Comparison of ENCODE assay signal across 8 cellular contexts in the genomic region with DNA sequence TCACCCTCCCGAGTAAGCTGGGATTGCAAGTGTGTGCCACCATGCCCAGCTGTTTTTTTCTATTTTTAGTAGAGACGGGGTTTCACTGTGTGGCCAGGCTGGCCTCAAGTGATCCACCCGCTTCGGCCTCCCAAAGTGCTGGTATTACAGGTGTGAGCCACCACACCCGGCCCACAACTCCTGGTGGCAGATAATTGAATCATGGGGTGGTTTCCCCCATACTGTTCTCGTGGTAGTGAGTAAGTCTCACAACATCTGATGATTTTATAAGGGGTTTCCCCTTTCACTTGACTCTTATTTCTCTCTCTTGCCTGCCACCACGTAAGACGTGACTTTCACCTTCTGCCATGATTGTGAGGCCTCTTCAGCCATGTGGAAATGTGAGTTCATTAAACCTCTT.
DNase-seq lines count a peak whose midpoint lies in the region; ATAC-seq and TF ChIP-seq lines count a peak whose summit lies in the region.
"Not testable (repeated sequence)": the region's sequence is repeated elsewhere in the genome, so short reads cannot be mapped to it uniquely, and the experiment has no call there.

No MANE protein-coding gene starts in this region.

- H3K27ac Mint-ChIP-seq in GM23338; activated naive CD8-positive, alpha-beta T cell treated with anti-CD3 and anti-CD28 coated beads for 36 hours: not testable (repeated sequence)

- H3K79me2 ChIP-seq in GM23338 (replicated peaks; ENCODE audit: insufficient read depth); smooth muscle cell (ENCODE audit: low read depth): not testable (repeated sequence)

- not testable (repeated sequence) for H3K27ac ChIP-seq in GM23338 (ENCODE audit: low read depth)
- H3K27ac ChIP-seq in esophagus squamous epithelium (peak overlapping the region; percentile 68 to 94 (median 90)), muscle layer of duodenum (ENCODE audit: low read length) (peak overlapping the region; percentile 58), smooth muscle cell (ENCODE audit: low read depth) (peak overlapping the region; percentile 57), tibial artery (peak overlapping the region; percentile 79 to 88)

- ATAC-seq in GM23338: not testable (repeated sequence)

- H3K27me3 Mint-ChIP-seq in GM23338 (ENCODE audit: insufficient read depth, low read depth, poor library complexity); activated naive CD8-positive, alpha-beta T cell treated with anti-CD3 and anti-CD28 coated beads for 36 hours: not testable (repeated sequence)

- peak overlapping the region; percentile 52; the same call in 1 of the 2 replicates for H2AFZ ChIP-seq in GM23338
- not testable (repeated sequence) for H2AFZ ChIP-seq in smooth muscle cell (ENCODE audit: low read depth)

- H3K36me3 ChIP-seq in GM23338 (ENCODE audit: insufficient read depth); esophagus squamous epithelium; muscle layer of duodenum (ENCODE audit: control insufficient read depth in 1 of 2, insufficient read depth in 2 of 2, low read length in 2 of 2); smooth muscle cell (ENCODE audit: low read depth); tibial artery: not testable (repeated sequence)

- WGBS in esophagus squamous epithelium, 2 donors: 61 to 63% methylated on average over 6 to 8 of the region's 8 CpGs
- WGBS in smooth muscle cell (ENCODE audit: low lambda C conversion rate): 86% methylated on average over 8 of the region's 8 CpGs

- H3K9me3 ChIP-seq in esophagus squamous epithelium; muscle layer of duodenum (ENCODE audit: control insufficient read depth in 1 of 2, low read length in 2 of 2); smooth muscle cell (replicated peaks; ENCODE audit: low read depth); tibial artery: not testable (repeated sequence)

- not testable (repeated sequence) for H3K4me3 ChIP-seq in GM23338; esophagus squamous epithelium; muscle layer of duodenum (ENCODE audit: low read depth in 1 of 2, low read length in 2 of 2); smooth muscle cell; tibial artery

- DNase-seq in GM23338 (ENCODE audit: low spot score); esophagus squamous epithelium (lab: John Stamatoyannopoulos, UW); smooth muscle cell (lab: John Stamatoyannopoulos, UW; ENCODE audit: unreplicated experiment); tibial artery: not testable (repeated sequence)
- peak; percentile 5 for DNase-seq in activated CD8-positive, alpha-beta memory T cell treated with anti-CD3 and anti-CD28 coated beads, Interleukin-2, amount 50 U/mL, for 24 hours (ENCODE audit: extremely low read depth)
- peak; percentile 33 for DNase-seq in activated naive CD8-positive, alpha-beta T cell treated with anti-CD3 and anti-CD28 coated beads for 36 hours
- peak; percentile 1 for DNase-seq in stimulated activated CD8-positive, alpha-beta memory T cell treated with anti-CD3 and anti-CD28 coated beads, Interleukin-7, amount 100 ng/mL, for 24 hours (ENCODE audit: low read depth)

- not testable (repeated sequence) for TF ChIP-seq POLR2A in esophagus squamous epithelium (IDR thresholded peaks at IDR 0.05)

- H3K9me3 Mint-ChIP-seq in GM23338; activated naive CD8-positive, alpha-beta T cell treated with anti-CD3 and anti-CD28 coated beads for 36 hours: not testable (repeated sequence)

- H3K4me2 ChIP-seq in GM23338, smooth muscle cell: not testable (repeated sequence)

- intact Hi-C loops in esophagus squamous epithelium (cut with DNase I): not testable (repeated sequence)
- intact Hi-C loops in tibial artery (cut with DNase I; ENCODE audit: low total_unique reads): loop anchor here (10.0 kb wide), 2 partner anchors 48 to 78 kb away; a partner anchor contains a TSS

- not testable (repeated sequence) for H3K9ac ChIP-seq in smooth muscle cell (ENCODE audit: low read depth)

- H3K4me1 Mint-ChIP-seq in GM23338: peaks cover 16% of the 10 kb centered on the region; the same call in 2 of the 3 replicates
- H3K4me1 Mint-ChIP-seq in activated naive CD8-positive, alpha-beta T cell treated with anti-CD3 and anti-CD28 coated beads for 36 hours: not testable (repeated sequence)

- H3K27me3 ChIP-seq in GM23338 (ENCODE audit: insufficient read depth); esophagus squamous epithelium; muscle layer of duodenum (ENCODE audit: low read depth, low read length); smooth muscle cell (ENCODE audit: low read depth); tibial artery: not testable (repeated sequence)

- H3K4me1 ChIP-seq in GM23338 (ENCODE audit: insufficient read depth); smooth muscle cell (ENCODE audit: low read depth): not testable (repeated sequence)
- H3K4me1 ChIP-seq in esophagus squamous epithelium: peaks cover 33 to 82% (median 52%) of the 10 kb centered on the region in 3 donors
- peaks cover 19 to 47% of the 10 kb centered on the region in 2 donors for H3K4me1 ChIP-seq in muscle layer of duodenum (ENCODE audit: control insufficient read depth in 1 of 2, insufficient read depth in 2 of 2, low read length in 2 of 2)
- peaks cover 7 to 60% (median 42%) of the 10 kb centered on the region in 4 donors for H3K4me1 ChIP-seq in tibial artery

- H4K20me1 ChIP-seq in GM23338 (replicated peaks; ENCODE audit: insufficient read depth); smooth muscle cell (ENCODE audit: low read depth): not testable (repeated sequence)

- H3K4me3 Mint-ChIP-seq in GM23338; activated naive CD8-positive, alpha-beta T cell treated with anti-CD3 and anti-CD28 coated beads for 36 hours: not testable (repeated sequence)

- H3K36me3 Mint-ChIP-seq in GM23338 (ENCODE audit: low read depth); activated naive CD8-positive, alpha-beta T cell treated with anti-CD3 and anti-CD28 coated beads for 36 hours: not testable (repeated sequence)

- not testable (repeated sequence) for TF ChIP-seq CTCF in GM23338 (conservative IDR thresholded peaks at IDR 0.05; ENCODE audit: low read depth in 2 of 2); esophagus squamous epithelium (IDR thresholded peaks at IDR 0.05); smooth muscle cell (IDR thresholded peaks at IDR 0.05; ENCODE audit: borderline replicate concordance, insufficient read depth, poor library complexity, severe bottlenecking); tibial artery (IDR thresholded peaks at IDR 0.05)

- not testable (repeated sequence) for H3F3A ChIP-seq in GM23338 (replicated peaks; ENCODE audit: low read depth); smooth muscle cell (ENCODE audit: low read depth)

- not testable (repeated sequence) for H3K9me2 ChIP-seq in GM23338 (ENCODE audit: insufficient read depth)
